8 cellular contexts compared by ENCODE assay signal in the genomic region with DNA sequence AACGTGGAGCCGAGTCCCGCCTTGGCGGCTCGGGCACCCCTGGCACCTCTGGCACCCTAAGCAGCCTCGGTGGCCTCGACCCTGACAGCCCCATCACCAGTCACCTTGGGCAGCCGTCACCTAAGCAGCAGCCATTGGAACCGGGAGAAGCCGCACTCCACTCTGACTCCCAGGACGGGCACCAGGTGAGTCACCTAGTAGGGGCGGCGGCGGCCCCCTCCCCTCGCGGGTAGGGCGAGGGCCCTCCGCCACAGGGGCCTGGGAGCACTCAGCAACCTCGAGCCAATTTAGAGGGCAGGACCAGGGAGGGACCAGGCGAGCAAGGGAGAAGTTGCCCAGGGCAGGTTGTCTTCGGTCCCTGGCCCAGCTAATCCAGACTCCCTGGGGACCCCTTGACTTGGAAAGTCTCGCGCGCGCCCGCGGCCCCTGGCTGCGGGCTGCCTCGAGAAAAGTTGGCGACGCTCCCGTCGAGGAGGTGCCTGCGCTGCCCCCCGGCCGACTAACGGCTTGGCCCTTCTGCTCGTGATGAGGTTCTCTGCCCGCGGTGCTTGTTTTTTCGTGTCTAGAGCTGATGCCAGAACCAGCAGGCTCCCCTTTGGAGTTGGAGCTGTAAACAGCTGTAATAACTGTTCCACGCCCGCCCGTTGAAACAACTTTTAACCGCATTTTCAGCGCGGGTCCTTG. TPM values are rescaled to one million over a fixed set of nuclear protein-coding genes. Genes with fewer than 3 reads are reported as not detected.
DNase-seq lines count a peak whose midpoint lies in the region; ATAC-seq and TF ChIP-seq lines count a peak whose summit lies in the region.

No MANE protein-coding gene starts in this region.

- peak; percentile 6 for ATAC-seq in GM18505 (IDR thresholded peaks at IDR 0.05; ENCODE audit: unreplicated experiment)
- no peak for ATAC-seq in thoracic aorta (ENCODE audit: insufficient number of reproducible peaks, low FRiP score, low read depth)
- ATAC-seq in HG03108 (IDR thresholded peaks at IDR 0.05; ENCODE audit: unreplicated experiment) = no peak

- H3K27ac ChIP-seq in SK-N-SH (ENCODE audit: low read depth in 2 of 2, low read length in 1 of 2) (no peak overlapping the region), coronary artery (peak overlapping the region in 1 of 2 donors; percentile 74), thoracic aorta (no peak overlapping the region)

- POLR2A ChIA-PET in SK-N-SH (lab: Yijun Ruan, JAX) = no interaction called here

- no peak overlapping the region for H2AFZ ChIP-seq in SK-N-SH (ENCODE audit: low read depth)

- 0% methylated on average over 11 of the region's 47 CpGs for WGBS in SK-N-SH (ENCODE audit: low lambda C conversion rate)

- H3K4me3 ChIP-seq in SK-N-SH (ENCODE audit: low read depth in 2 of 2, low read length in 1 of 2) (peak overlapping the region; percentile 38 to 49; a peak in 3 of 4 replicates), coronary artery (peak overlapping the region; percentile 80), thoracic aorta (peak overlapping the region; percentile 82)

- H3K4me1 ChIP-seq in SK-N-SH (ENCODE audit: control insufficient read depth in 1 of 2, insufficient read depth in 2 of 2, low read depth in 1 of 2, low read length in 1 of 2) = no peaks in the 10 kb centered on the region; a peak in 1 of 4 replicates
- no peaks in the 10 kb centered on the region for H3K4me1 ChIP-seq in thoracic aorta (ENCODE audit: control insufficient read depth in 1 of 2, low read depth in 2 of 2)

- no peaks in the 10 kb centered on the region for H3F3A ChIP-seq in SK-N-SH (replicated peaks; ENCODE audit: insufficient read depth)

- no peaks in the 10 kb centered on the region for H3K9me2 ChIP-seq in SK-N-SH

- H3K79me2 ChIP-seq in SK-N-SH (ENCODE audit: insufficient read depth) = no peaks in the 10 kb centered on the region

- TF ChIP-seq CTCF in SK-N-SH (IDR thresholded peaks at IDR 0.05) (no peak), coronary artery (IDR thresholded peaks at IDR 0.05) (no peak), thoracic aorta (IDR thresholded peaks at IDR 0.05) (no peak)

- peak; percentile 12 for DNase-seq in SK-N-SH
- peak; percentile 74 for DNase-seq in coronary artery (ENCODE audit: low spot score)
- DNase-seq in medulla oblongata (ENCODE audit: extremely low spot score) = peak; percentile 2
- DNase-seq in thoracic aorta (ENCODE audit: low spot score) = no peak
- DNase-seq in effector CD4-positive, alpha-beta T cell = no peak
- no peak for DNase-seq in cerebellar nuclear complex (lab: John Stamatoyannopoulos, UW)

- no peaks in the 10 kb centered on the region for H4K20me1 ChIP-seq in SK-N-SH (ENCODE audit: insufficient read depth)

- H3K9ac ChIP-seq in SK-N-SH = no peak overlapping the region

- no peaks in the 10 kb centered on the region for H3K36me3 ChIP-seq in SK-N-SH (replicated peaks in 1 of 2; ENCODE audit: control insufficient read depth in 1 of 2, insufficient read depth in 2 of 2, low read length in 1 of 2)
- no peaks in the 10 kb centered on the region for H3K36me3 ChIP-seq in thoracic aorta

- peak overlapping the region; percentile 65 for H3K4me2 ChIP-seq in SK-N-SH

- CTCF ChIA-PET in SK-N-SH (lab: Yijun Ruan, JAX) = interaction anchor here (1.5 to 4.7 kb wide), 4 partner anchors 9 to 192 kb away, joined by 3 to 45 read pairs (median 9); a partner anchor contains a TSS

- H3K27me3 ChIP-seq in SK-N-SH (ENCODE audit: insufficient read depth) = peaks cover 40% of the 10 kb centered on the region
- no peaks in the 10 kb centered on the region for H3K27me3 ChIP-seq in thoracic aorta (replicated peaks; ENCODE audit: insufficient read depth)

- TF ChIP-seq POLR2A in GM18505 (IDR thresholded peaks at IDR 0.05; ENCODE audit: borderline replicate concordance, extremely low read depth, insufficient read depth, insufficient read length) = no peak

- no peaks in the 10 kb centered on the region for H3K9me3 ChIP-seq in SK-N-SH
- no peaks in the 10 kb centered on the region for H3K9me3 ChIP-seq in thoracic aorta

- no peak for TF ChIP-seq EP300 in SK-N-SH (IDR thresholded peaks at IDR 0.05; ENCODE audit: borderline replicate concordance in 1 of 2, low read depth in 1 of 2, low read length in 1 of 2)

- TF ChIP-seq RAD21 in SK-N-SH (IDR thresholded peaks at IDR 0.05; ENCODE audit: low read length) = no peak

TF ChIP-seq in SK-N-SH, 30 proteins besides CTCF, POLR2A, EP300 and RAD21 (continues in another document):
- TF ChIP-seq, protein P1, sequence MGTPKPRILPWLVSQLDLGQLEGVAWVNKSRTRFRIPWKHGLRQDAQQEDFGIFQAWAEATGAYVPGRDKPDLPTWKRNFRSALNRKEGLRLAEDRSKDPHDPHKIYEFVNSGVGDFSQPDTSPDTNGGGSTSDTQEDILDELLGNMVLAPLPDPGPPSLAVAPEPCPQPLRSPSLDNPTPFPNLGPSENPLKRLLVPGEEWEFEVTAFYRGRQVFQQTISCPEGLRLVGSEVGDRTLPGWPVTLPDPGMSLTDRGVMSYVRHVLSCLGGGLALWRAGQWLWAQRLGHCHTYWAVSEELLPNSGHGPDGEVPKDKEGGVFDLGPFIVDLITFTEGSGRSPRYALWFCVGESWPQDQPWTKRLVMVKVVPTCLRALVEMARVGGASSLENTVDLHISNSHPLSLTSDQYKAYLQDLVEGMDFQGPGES (IDR thresholded peaks at IDR 0.05; ENCODE audit: low read depth, low read length) = no peak
- TF ChIP-seq, protein P2, sequence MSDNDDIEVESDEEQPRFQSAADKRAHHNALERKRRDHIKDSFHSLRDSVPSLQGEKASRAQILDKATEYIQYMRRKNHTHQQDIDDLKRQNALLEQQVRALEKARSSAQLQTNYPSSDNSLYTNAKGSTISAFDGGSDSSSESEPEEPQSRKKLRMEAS (IDR thresholded peaks at IDR 0.05; ENCODE audit: low read depth) = no peak
- TF ChIP-seq, protein P3, sequence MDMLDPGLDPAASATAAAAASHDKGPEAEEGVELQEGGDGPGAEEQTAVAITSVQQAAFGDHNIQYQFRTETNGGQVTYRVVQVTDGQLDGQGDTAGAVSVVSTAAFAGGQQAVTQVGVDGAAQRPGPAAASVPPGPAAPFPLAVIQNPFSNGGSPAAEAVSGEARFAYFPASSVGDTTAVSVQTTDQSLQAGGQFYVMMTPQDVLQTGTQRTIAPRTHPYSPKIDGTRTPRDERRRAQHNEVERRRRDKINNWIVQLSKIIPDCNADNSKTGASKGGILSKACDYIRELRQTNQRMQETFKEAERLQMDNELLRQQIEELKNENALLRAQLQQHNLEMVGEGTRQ (IDR thresholded peaks at IDR 0.05; ENCODE audit: borderline replicate concordance, low read depth, low read length) = no peak
- TF ChIP-seq GATA2 (CRISPR knock-in tag; IDR thresholded peaks at IDR 0.05) (no peak), GABPA (IDR thresholded peaks at IDR 0.05; ENCODE audit: low read depth) (no peak), EZH2phosphoT487 (IDR thresholded peaks at IDR 0.05; ENCODE audit: borderline replicate concordance, low read depth) (no peak), FOXM1 (IDR thresholded peaks at IDR 0.05; ENCODE audit: low read depth) (no peak), POLR2AphosphoS5 (IDR thresholded peaks at IDR 0.05; ENCODE audit: low read depth, low read length) (no peak), FOXJ3 (CRISPR knock-in tag; IDR thresholded peaks at IDR 0.05) (no peak), TAF1 (IDR thresholded peaks at IDR 0.05; ENCODE audit: borderline replicate concordance, low read depth, low read length) (no peak), YY1 (IDR thresholded peaks at IDR 0.05; ENCODE audit: low read depth) (no peak), TCF12 (IDR thresholded peaks at IDR 0.05) (no peak), ELF1 (IDR thresholded peaks at IDR 0.05) (no peak), TEAD4 (IDR thresholded peaks at IDR 0.05; ENCODE audit: borderline replicate concordance, insufficient read depth) (no peak), RCOR1 (IDR thresholded peaks at IDR 0.05; ENCODE audit: low read length) (no peak), RXRA (IDR thresholded peaks at IDR 0.05; ENCODE audit: borderline replicate concordance, low read depth) (no peak)
- TF ChIP-seq, protein P4, sequence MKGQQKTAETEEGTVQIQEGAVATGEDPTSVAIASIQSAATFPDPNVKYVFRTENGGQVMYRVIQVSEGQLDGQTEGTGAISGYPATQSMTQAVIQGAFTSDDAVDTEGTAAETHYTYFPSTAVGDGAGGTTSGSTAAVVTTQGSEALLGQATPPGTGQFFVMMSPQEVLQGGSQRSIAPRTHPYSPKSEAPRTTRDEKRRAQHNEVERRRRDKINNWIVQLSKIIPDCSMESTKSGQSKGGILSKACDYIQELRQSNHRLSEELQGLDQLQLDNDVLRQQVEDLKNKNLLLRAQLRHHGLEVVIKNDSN (IDR thresholded peaks at IDR 0.05; ENCODE audit: borderline replicate concordance, low read depth) = no peak
- TF ChIP-seq, protein P5, sequence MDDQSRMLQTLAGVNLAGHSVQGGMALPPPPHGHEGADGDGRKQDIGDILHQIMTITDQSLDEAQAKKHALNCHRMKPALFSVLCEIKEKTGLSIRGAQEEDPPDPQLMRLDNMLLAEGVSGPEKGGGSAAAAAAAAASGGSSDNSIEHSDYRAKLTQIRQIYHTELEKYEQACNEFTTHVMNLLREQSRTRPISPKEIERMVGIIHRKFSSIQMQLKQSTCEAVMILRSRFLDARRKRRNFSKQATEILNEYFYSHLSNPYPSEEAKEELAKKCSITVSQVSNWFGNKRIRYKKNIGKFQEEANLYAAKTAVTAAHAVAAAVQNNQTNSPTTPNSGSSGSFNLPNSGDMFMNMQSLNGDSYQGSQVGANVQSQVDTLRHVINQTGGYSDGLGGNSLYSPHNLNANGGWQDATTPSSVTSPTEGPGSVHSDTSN (IDR thresholded peaks at IDR 0.05) = no peak
- TF ChIP-seq, protein P6, sequence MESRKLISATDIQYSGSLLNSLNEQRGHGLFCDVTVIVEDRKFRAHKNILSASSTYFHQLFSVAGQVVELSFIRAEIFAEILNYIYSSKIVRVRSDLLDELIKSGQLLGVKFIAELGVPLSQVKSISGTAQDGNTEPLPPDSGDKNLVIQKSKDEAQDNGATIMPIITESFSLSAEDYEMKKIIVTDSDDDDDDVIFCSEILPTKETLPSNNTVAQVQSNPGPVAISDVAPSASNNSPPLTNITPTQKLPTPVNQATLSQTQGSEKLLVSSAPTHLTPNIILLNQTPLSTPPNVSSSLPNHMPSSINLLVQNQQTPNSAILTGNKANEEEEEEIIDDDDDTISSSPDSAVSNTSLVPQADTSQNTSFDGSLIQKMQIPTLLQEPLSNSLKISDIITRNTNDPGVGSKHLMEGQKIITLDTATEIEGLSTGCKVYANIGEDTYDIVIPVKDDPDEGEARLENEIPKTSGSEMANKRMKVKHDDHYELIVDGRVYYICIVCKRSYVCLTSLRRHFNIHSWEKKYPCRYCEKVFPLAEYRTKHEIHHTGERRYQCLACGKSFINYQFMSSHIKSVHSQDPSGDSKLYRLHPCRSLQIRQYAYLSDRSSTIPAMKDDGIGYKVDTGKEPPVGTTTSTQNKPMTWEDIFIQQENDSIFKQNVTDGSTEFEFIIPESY (IDR thresholded peaks at IDR 0.05; ENCODE audit: borderline replicate concordance, low read depth) = no peak

RNA-seq across cellular contexts. Expression of a gene that starts 0.7 kb away (rescaled TPM):
- polyA plus RNA-seq in SK-N-SH (2012; rRNA removed) = 0.02 and 0.06 TPM in 2 replicates
- 0.01 and 0.04 TPM in 2 replicates for polyA plus RNA-seq in SK-N-SH (2012; cell fraction: cytosol; rRNA removed)
- polyA plus RNA-seq in SK-N-SH (2012; cell fraction: nucleus; rRNA removed) = 0.04 TPM in 2 replicates
- 1 to 10 TPM; 2.0 to 6.1 TPM for total RNA-seq in thoracic aorta

Comparison
In these comparisons a context has a peak if more than half of its experiments do, and no peak if none do; other contexts are left out.
1. DNase-seq: peak in SK-N-SH (single experiment), coronary artery (single experiment) and medulla oblongata (single experiment); none in thoracic aorta (single experiment), effector CD4-positive, alpha-beta T cell (single experiment) and cerebellar nuclear complex (0 of 2).
2. Peak in every context shown above with its lines, with median percentiles within 50 percentile points of each other: H3K4me3 ChIP-seq.